8 cellular contexts compared by ENCODE assay signal in the genomic region with DNA sequence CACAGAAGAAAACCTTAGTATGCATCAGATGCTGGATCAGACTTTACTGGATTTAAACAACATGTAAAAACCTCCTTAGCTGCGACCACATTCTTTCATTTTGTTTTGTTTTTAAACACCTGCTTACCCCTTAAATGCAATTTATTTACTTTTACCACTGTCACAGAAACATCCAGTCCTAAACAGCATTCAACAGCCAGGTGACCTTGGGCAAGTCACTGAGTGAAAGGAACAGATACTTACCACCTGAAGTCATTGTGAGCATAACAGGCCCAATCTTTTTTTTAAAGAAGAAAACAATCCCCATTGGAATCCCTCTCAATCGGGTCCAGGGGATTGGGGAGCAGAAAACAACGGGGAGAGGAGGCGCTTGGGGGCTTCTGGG. TPM values are rescaled to one million over a fixed set of nuclear protein-coding genes. Genes with fewer than 3 reads are reported as not detected.
DNase-seq lines count a peak whose midpoint lies in the region; ATAC-seq and TF ChIP-seq lines count a peak whose summit lies in the region.

No MANE protein-coding gene starts in this region.

- peaks cover 26% of the 10 kb centered on the region for H3K36me3 Mint-ChIP-seq in stimulated activated naive CD8-positive, alpha-beta T cell treated with anti-CD3 and anti-CD28 coated beads, Interleukin-15, Interleukin-2, amounts not matched to agents 100 ng/mL and 50 ng/mL, for 24 hours (ENCODE audit: low read depth)

- no peak overlapping the region for H2BK120ac ChIP-seq in neuronal stem cell (ENCODE audit: low read depth, low read length)

- H3K14ac ChIP-seq in neuronal stem cell (ENCODE audit: low read length): no peak overlapping the region

- H2AFZ ChIP-seq in neuronal stem cell (ENCODE audit: low read length): peak overlapping the region; percentile 95

- peak overlapping the region; percentile 61 for H3K27ac Mint-ChIP-seq in stimulated activated naive CD8-positive, alpha-beta T cell treated with anti-CD3 and anti-CD28 coated beads, Interleukin-15, Interleukin-2, amounts not matched to agents 100 ng/mL and 50 ng/mL, for 24 hours

- no peaks in the 10 kb centered on the region for H3K36me3 ChIP-seq in ectodermal cell (ENCODE audit: control insufficient read depth, insufficient read depth, low read length)
- H3K36me3 ChIP-seq in neuronal stem cell (replicated peaks in 1 of 2; ENCODE audit: control insufficient read depth in 2 of 2, insufficient read depth in 2 of 2, low read length in 2 of 2): peaks cover 0 to 4% of the 10 kb centered on the region in 2 donors

- H3K18ac ChIP-seq in neuronal stem cell (ENCODE audit: low read length): peak overlapping the region; percentile 98

- no peak overlapping the region for H3K27ac ChIP-seq in ectodermal cell (ENCODE audit: insufficient read depth, low read depth, low read length, poor library complexity, severe bottlenecking)
- no peak overlapping the region for H3K27ac ChIP-seq in neuronal stem cell (replicated peaks; ENCODE audit: low read length)

- H4K8ac ChIP-seq in neuronal stem cell (ENCODE audit: low read depth, low read length): no peak overlapping the region

- peak overlapping the region; percentile 88 for H3K9ac ChIP-seq in neuronal stem cell (ENCODE audit: low read depth, low read length, poor library complexity)

- DNase-seq in stimulated activated naive CD8-positive, alpha-beta T cell treated with anti-CD3 and anti-CD28 coated beads, Interleukin-15, Interleukin-2, amounts not matched to agents 100 U/mL and 50 U/mL, for 24 hours: no peak
- DNase-seq in LNCaP clone FGC (ENCODE audit: low read depth) (no peak), neuronal stem cell (ENCODE audit: low spot score) (no peak), NCI-H748 treated with DMSO at 0.1 percent for 48 hours (lab: John Stamatoyannopoulos, UW) (no peak)
- no peak for DNase-seq in activated CD8-positive, alpha-beta memory T cell treated with anti-CD3 and anti-CD28 coated beads, Interleukin-2, amount 50 U/mL, for 48 hours

- H3K4me2 ChIP-seq in neuronal stem cell (ENCODE audit: insufficient read depth, low read length, poor library complexity, severe bottlenecking): peak overlapping the region; percentile 96

- H3K4me1 ChIP-seq in ectodermal cell (ENCODE audit: control insufficient read depth, insufficient read depth, low read length): peaks cover 12% of the 10 kb centered on the region
- H3K4me1 ChIP-seq in neuronal stem cell (ENCODE audit: control insufficient read depth in 2 of 2, insufficient read depth in 1 of 2, low read depth in 1 of 2, low read length in 2 of 2): peaks cover 0 to 6% of the 10 kb centered on the region in 2 donors

- H4K91ac ChIP-seq in neuronal stem cell (ENCODE audit: low read depth, low read length, poor library complexity): no peak overlapping the region

- H3K27me3 ChIP-seq in ectodermal cell (ENCODE audit: control insufficient read depth, insufficient read depth, low read length, poor library complexity, severe bottlenecking) (peaks cover 8% of the 10 kb centered on the region), neuronal stem cell (ENCODE audit: control insufficient read depth in 3 of 3, insufficient read depth in 3 of 3, low read depth in 1 of 3, low read length in 3 of 3) (peaks cover 0 to 24% (median 0%) of the 10 kb centered on the region in 3 experiments)

- H3K4ac ChIP-seq in neuronal stem cell (ENCODE audit: low read length): no peak overlapping the region

- no peak for TF ChIP-seq CTCF in LNCaP clone FGC (IDR thresholded peaks at IDR 0.05; ENCODE audit: control insufficient read depth, extremely low read depth, insufficient read depth)

- peaks cover 36% of the 10 kb centered on the region for H3K4me1 Mint-ChIP-seq in stimulated activated naive CD8-positive, alpha-beta T cell treated with anti-CD3 and anti-CD28 coated beads, Interleukin-15, Interleukin-2, amounts not matched to agents 100 ng/mL and 50 ng/mL, for 24 hours (ENCODE audit: low read depth)

- H3K9me3 Mint-ChIP-seq in stimulated activated naive CD8-positive, alpha-beta T cell treated with anti-CD3 and anti-CD28 coated beads, Interleukin-15, Interleukin-2, amounts not matched to agents 100 ng/mL and 50 ng/mL, for 24 hours: no peaks in the 10 kb centered on the region

- ATAC-seq in stimulated activated naive CD8-positive, alpha-beta T cell treated with anti-CD3 and anti-CD28 coated beads, Interleukin-15, Interleukin-2, amounts not matched to agents 100 U/mL and 50 U/mL, for 24 hours: no peak
- ATAC-seq in HG03457 (IDR thresholded peaks at IDR 0.05; ENCODE audit: unreplicated experiment): no peak

- peak overlapping the region; percentile 89 for H3K4me3 ChIP-seq in LNCaP clone FGC (ENCODE audit: low read depth, low read length)
- peak overlapping the region; percentile 75 for H3K4me3 ChIP-seq in ectodermal cell (ENCODE audit: insufficient read depth, low read depth, low read length)
- peak overlapping the region; percentile 62 to 90 for H3K4me3 ChIP-seq in neuronal stem cell (ENCODE audit: low read length in 2 of 2)

- H3K79me1 ChIP-seq in neuronal stem cell (ENCODE audit: low read depth, low read length): no peaks in the 10 kb centered on the region

- H3K4me3 Mint-ChIP-seq in stimulated activated naive CD8-positive, alpha-beta T cell treated with anti-CD3 and anti-CD28 coated beads, Interleukin-15, Interleukin-2, amounts not matched to agents 100 ng/mL and 50 ng/mL, for 24 hours: peak overlapping the region; percentile 99

- no peaks in the 10 kb centered on the region for H3K9me3 ChIP-seq in ectodermal cell (ENCODE audit: control insufficient read depth, low read length)
- no peaks in the 10 kb centered on the region for H3K9me3 ChIP-seq in neuronal stem cell (replicated peaks in 1 of 2; ENCODE audit: control insufficient read depth in 2 of 2, insufficient read depth in 1 of 2, low read depth in 1 of 2, low read length in 2 of 2)

- H2BK5ac ChIP-seq in neuronal stem cell (ENCODE audit: low read length): no peak overlapping the region

- H3K23ac ChIP-seq in neuronal stem cell (ENCODE audit: low read depth, low read length, poor library complexity): peak overlapping the region; percentile 82

- no peak overlapping the region for H2BK12ac ChIP-seq in neuronal stem cell (ENCODE audit: low read length)

- H2AK5ac ChIP-seq in neuronal stem cell (ENCODE audit: low read depth, low read length): no peak overlapping the region

- no peaks in the 10 kb centered on the region for H3K27me3 Mint-ChIP-seq in stimulated activated naive CD8-positive, alpha-beta T cell treated with anti-CD3 and anti-CD28 coated beads, Interleukin-15, Interleukin-2, amounts not matched to agents 100 ng/mL and 50 ng/mL, for 24 hours

- H2BK15ac ChIP-seq in neuronal stem cell (ENCODE audit: low read length): no peak overlapping the region

- 17 to 18% methylated on average over 4 of the region's 4 CpGs for WGBS in ectodermal cell, 2 experiments
- no CpG with 5 or more reads among the region's 4 CpGs for WGBS in neuronal stem cell (ENCODE audit: extremely low coverage in 2 of 2, insufficient read length in 2 of 2, insufficient replicate concordance in 1 of 2), 2 donors

RNA-seq across cellular contexts. Expression of gene STARD5, which starts 0.4 kb away (rescaled TPM):
- polyA plus RNA-seq in ectodermal cell (2013, experiment 1 of 4): 6.6 TPM
- polyA plus RNA-seq in ectodermal cell (2013, experiment 2 of 4): 7.9 TPM
- 6.9 TPM for polyA plus RNA-seq in ectodermal cell (2013, experiment 3 of 4)
- polyA plus RNA-seq in ectodermal cell (2013, experiment 4 of 4): 8.1 TPM
- 4.0 TPM for polyA plus RNA-seq in neuronal stem cell (2013, experiment 1 of 2)
- 3.9 TPM for polyA plus RNA-seq in neuronal stem cell (2013, experiment 2 of 2)

RNA-seq across cellular contexts. Expression of gene TMC3, which starts 50.5 kb away (rescaled TPM):
- 0.22 TPM for polyA plus RNA-seq in ectodermal cell (2013, experiment 1 of 4)
- polyA plus RNA-seq in ectodermal cell (2013, experiment 2 of 4): 0.12 TPM
- polyA plus RNA-seq in ectodermal cell (2013, experiment 3 of 4): not detected
- 0.08 TPM for polyA plus RNA-seq in ectodermal cell (2013, experiment 4 of 4)
- polyA plus RNA-seq in neuronal stem cell (2013, experiment 1 of 2): 0.03 TPM
- 0.01 TPM for polyA plus RNA-seq in neuronal stem cell (2013, experiment 2 of 2)
